16 cellular contexts compared by ENCODE assay signal in genomic region chr18:6509417-6510198, GRCh38.
A peak's percentile ranks its signal among the peaks of the same experiment; 100 is the strongest.
DNase-seq lines count a peak whose midpoint lies in the region; ATAC-seq and TF ChIP-seq lines count a peak whose summit lies in the region.
"Had no signal": no experiment of that assay in that cellular context is flagged by ENCODE, and none has a peak within 500 bp of the region (broad histone marks: within the 10 kb centered on the region; RNA-seq: fewer than 3 reads in every experiment).

No MANE protein-coding gene starts in this region.

- H3K27ac ChIP-seq in foreskin keratinocyte: no peak overlapping the region
- H3K27ac ChIP-seq: BLaER1, stomach had no signal

- DNase-seq in HFF-Myc (ENCODE audit: extremely low read depth, low read depth) (peak; percentile 7), foreskin keratinocyte (peak; percentile 8 to 61), stromal cell of bone marrow (ENCODE audit: low read depth) (peak; percentile 4), HT-29 (ENCODE audit: low spot score) (no peak), NCI-H345 (lab: John Stamatoyannopoulos, UW) (no peak), hypothalamus (lab: John Stamatoyannopoulos, UW) (no peak)
- DNase-seq: activated CD4-positive, CD25-positive, alpha-beta regulatory T cell; activated naive CD4-positive, alpha-beta T cell; DND-41; kidney glomerular epithelial cell; NCI-H1694 treated with DMSO at 0.1 percent for 48 hours; NCI-H524 treated with DMSO at 0.1 percent for 48 hours; small intestine; stomach had no signal

- TF ChIP-seq CTCF in HFF-Myc (IDR thresholded peaks at IDR 0.05; ENCODE audit: low read depth, low read length, missing control alignments) (no peak), foreskin keratinocyte (conservative IDR thresholded peaks at IDR 0.05) (no peak)

- H3K4me3 ChIP-seq in HFF-Myc (replicated peaks; ENCODE audit: low read depth, low read length): no peak overlapping the region
- H3K4me3 ChIP-seq: BLaER1, stomach had no signal

- H3K4me1 ChIP-seq in foreskin keratinocyte: no peaks in the 10 kb centered on the region
- H3K4me1 ChIP-seq: BLaER1, stomach had no signal

- ATAC-seq in SK-N-SH treated with all-trans-retinoic acid at 6 μM for 48 hours: peak; percentile 72
- ATAC-seq in foreskin keratinocyte: peak; percentile 51

- H3K27me3 ChIP-seq in foreskin keratinocyte: peaks cover 7% of the 10 kb centered on the region
- H3K27me3 ChIP-seq: BLaER1, stomach had no signal

TF ChIP-seq in SK-N-SH treated with all-trans-retinoic acid at 6 μM for 48 hours, 23 proteins besides CTCF, POLR2A, EP300 and RAD21:
- TF ChIP-seq ISL1 (CRISPR knock-in tag; IDR thresholded peaks at IDR 0.05): peak; percentile 26; the same call in 1 of the 2 replicates
- TF ChIP-seq TCF4 (CRISPR knock-in tag; IDR thresholded peaks at IDR 0.05; ENCODE audit: borderline replicate concordance): peak; percentile 61
- peak; percentile 77; the same call in 1 of the 2 replicates for TF ChIP-seq TSHZ2 (CRISPR knock-in tag; IDR thresholded peaks at IDR 0.05)
- no peak for TF ChIP-seq ZNF8 (CRISPR knock-in tag; IDR thresholded peaks at IDR 0.05)

Comparison
In these comparisons a context has a peak if more than half of its experiments do, and no peak if none do; other contexts are left out.
1. DNase-seq: peak in HFF-Myc (single experiment), foreskin keratinocyte (2 of 2) and stromal cell of bone marrow (single experiment); none in HT-29 (single experiment), NCI-H345 (single experiment) and hypothalamus (0 of 51).